In the genomic region with DNA sequence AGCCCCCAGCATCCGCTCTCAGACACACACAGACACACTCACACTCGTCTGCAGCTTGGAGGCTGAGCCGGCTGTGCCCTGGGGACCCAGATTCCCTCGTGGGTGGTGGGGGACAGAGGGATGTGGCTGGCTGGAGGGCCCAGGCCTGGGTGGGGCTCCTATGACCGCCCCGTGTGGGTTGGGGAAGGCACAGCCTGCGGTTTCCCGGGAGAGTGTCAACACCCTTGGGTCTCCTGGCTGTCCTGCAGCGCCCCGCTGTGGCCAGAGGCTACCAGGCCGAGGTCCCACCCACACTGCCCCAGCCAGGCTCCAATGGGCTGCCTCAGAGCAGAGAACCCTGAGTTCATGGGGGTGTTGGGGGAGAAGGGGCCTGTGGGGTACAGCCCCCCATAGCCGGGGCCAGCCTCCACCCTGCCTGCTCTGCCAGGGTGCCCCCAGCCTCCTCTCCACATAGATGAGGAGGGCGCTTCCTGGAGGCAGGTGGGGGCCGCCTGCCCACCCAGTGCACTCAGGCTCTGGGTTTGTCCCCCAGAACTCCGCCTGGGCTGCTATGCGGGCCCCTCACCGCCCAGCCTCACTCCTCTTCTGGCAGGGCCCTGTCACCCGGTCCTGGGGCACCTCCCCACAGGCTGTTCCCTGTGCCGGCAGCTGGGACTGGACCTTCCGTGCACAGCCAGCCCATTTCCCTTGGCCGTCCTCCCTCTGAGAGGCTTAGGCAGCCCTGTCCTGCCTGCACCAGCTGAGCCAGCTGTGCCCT, we compare ENCODE assay signal across 8 cellular contexts. TPM values are rescaled to one million over a fixed set of nuclear protein-coding genes. Genes with fewer than 3 reads are reported as not detected.
A peak's percentile ranks its signal among the peaks of the same experiment; 100 is the strongest.
DNase-seq lines count a peak whose midpoint lies in the region; ATAC-seq and TF ChIP-seq lines count a peak whose summit lies in the region.

A gene with protein sequence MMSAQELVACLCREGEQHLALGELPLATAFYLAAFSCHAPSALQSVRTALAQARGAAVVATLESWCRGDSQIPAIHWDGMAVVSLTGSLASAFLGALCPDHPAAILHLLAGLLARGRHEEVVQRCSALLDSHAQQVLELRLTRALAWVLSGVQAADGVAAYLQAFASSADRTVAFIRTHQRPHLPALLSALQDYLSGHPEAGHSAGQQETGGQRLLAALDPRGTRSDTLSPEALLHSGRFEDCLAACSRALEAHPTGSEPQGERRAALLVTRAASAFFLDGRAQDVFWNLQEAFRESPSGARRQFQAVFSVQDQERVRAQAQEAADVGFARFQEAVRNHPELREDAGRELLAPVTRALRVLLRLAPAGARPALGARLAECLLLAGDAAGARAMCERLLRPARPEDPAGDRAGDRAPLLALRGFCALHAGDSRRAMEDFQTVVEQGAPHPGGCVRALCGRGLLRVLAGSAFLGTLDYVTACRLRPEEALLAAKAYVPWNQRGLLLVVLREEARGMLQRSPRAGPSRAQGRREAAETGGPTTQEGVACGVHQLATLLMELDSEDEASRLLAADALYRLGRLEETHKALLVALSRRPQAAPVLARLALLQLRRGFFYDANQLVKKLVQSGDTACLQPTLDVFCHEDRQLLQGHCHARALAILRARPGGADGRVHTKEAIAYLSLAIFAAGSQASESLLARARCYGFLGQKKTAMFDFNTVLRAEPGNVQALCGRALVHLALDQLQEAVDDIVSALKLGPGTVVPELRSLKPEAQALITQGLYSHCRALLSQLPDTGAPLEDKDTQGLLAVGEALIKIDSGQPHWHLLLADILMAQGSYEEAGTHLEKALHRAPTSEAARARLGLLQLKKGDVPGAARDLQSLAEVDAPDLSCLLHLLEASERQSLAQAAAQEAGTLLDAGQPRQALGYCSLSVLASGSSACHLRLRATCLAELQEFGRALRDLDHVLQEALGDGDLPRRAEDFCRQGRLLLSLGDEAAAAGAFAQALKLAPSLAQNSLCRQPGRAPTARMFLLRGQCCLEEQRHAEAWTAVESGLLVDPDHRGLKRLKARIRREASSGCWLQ (minus strand): TSS at position 159 of the 757 bp plus-strand sequence. CDS start 866 bp downstream, outside the sequence.

- no peak within 1 kb of the TSS for H2BK15ac ChIP-seq in mesendoderm (replicated peaks; ENCODE audit: low read depth)

- H2BK120ac ChIP-seq in mesendoderm (ENCODE audit: low read depth, low read length), result no peak within 1 kb of the TSS

- H3K79me2 ChIP-seq in mesendoderm (ENCODE audit: control insufficient read depth, insufficient read depth, low read length), result no peaks in the 10 kb centered on the region

- H4K5ac ChIP-seq in mesendoderm (ENCODE audit: low read length), result no peak within 1 kb of the TSS

- H3K18ac ChIP-seq in mesendoderm (ENCODE audit: low read length), result no peak within 1 kb of the TSS

- TF ChIP-seq CTCF in GM12873 (IDR thresholded peaks at IDR 0.05; ENCODE audit: insufficient read depth, low read depth, low read length, missing control alignments), result peak; percentile 63

- ATAC-seq in GM19452 (IDR thresholded peaks at IDR 0.05; ENCODE audit: unreplicated experiment) (no peak), GM18511 (IDR thresholded peaks at IDR 0.05; ENCODE audit: unreplicated experiment) (no peak)

- H3K4me3 ChIP-seq in mesendoderm (ENCODE audit: low read length), result no peak within 1 kb of the TSS

- H3K4ac ChIP-seq in mesendoderm (ENCODE audit: low read depth, low read length), result no peak within 1 kb of the TSS

- H3K27ac ChIP-seq in mesendoderm (ENCODE audit: low read depth, low read length), result no peak within 1 kb of the TSS

- H2BK5ac ChIP-seq in mesendoderm (ENCODE audit: low read length), result no peak within 1 kb of the TSS

- H4K8ac ChIP-seq in mesendoderm (ENCODE audit: low read depth, low read length), result no peak within 1 kb of the TSS

- H3K36me3 ChIP-seq in mesendoderm (ENCODE audit: control insufficient read depth, insufficient read depth, low read length), result no peaks in the 10 kb centered on the region

- no CpG with 5 or more reads among the region's 21 CpGs for WGBS in mesendoderm (ENCODE audit: extremely low coverage, insufficient coverage, low lambda C conversion rate)

- no peak within 1 kb of the TSS for H2AK5ac ChIP-seq in mesendoderm (ENCODE audit: low read length)

- H3K23ac ChIP-seq in mesendoderm (ENCODE audit: low read length), result no peak within 1 kb of the TSS

- no peak within 1 kb of the TSS for H3K4me2 ChIP-seq in mesendoderm (ENCODE audit: low read length)

- H3K4me1 ChIP-seq in mesendoderm (ENCODE audit: control insufficient read depth, low read depth, low read length), result no peaks in the 10 kb centered on the region

- no peak within 1 kb of the TSS for H3K9ac ChIP-seq in mesendoderm (ENCODE audit: low read length)

- peak; percentile 55 for DNase-seq in NCI-H748 (lab: John Stamatoyannopoulos, UW; ENCODE audit: unreplicated experiment)
- peak; percentile 9 for DNase-seq in activated effector memory CD4-positive, alpha-beta T cell treated with Interleukin-2 at 50 U/mL for 16 hours
- peak; percentile 30 for DNase-seq in mesendoderm
- DNase-seq in NCI-H1105 (lab: John Stamatoyannopoulos, UW), result no peak
- DNase-seq in kidney glomerular epithelial cell (lab: John Stamatoyannopoulos, UW), result no peak

- no peak within 1 kb of the TSS for H3K56ac ChIP-seq in mesendoderm (ENCODE audit: low read length)

- H3K79me1 ChIP-seq in mesendoderm (ENCODE audit: low read length), result no peaks in the 10 kb centered on the region

- H3K27me3 ChIP-seq in mesendoderm (ENCODE audit: insufficient read depth, low read length, poor library complexity), result no peaks in the 10 kb centered on the region

RNA-seq across cellular contexts. Expression of the gene that starts here (rescaled TPM):
- 0.08 TPM for polyA plus RNA-seq in mesendoderm (2013, experiment 1 of 2)
- polyA plus RNA-seq in mesendoderm (2013, experiment 2 of 2), result 0.06 TPM

Comparison
In these comparisons a context has a peak if more than half of its experiments do, and no peak if none do; other contexts are left out.
1. DNase-seq: peak in NCI-H748 (single experiment), activated effector memory CD4-positive, alpha-beta T cell treated with Interleukin-2 at 50 U/mL for 16 hours (single experiment) and mesendoderm (single experiment); none in NCI-H1105 (single experiment) and kidney glomerular epithelial cell (single experiment).